1 cellular context compared by ENCODE assay signal in genomic region chr1:29186252-29186651, GRCh38.
TF ChIP-seq lines count a peak whose summit lies in the region.

No MANE protein-coding gene starts in this region.

TF ChIP-seq in IMR-90, 13 proteins besides CTCF, POLR2A, EP300 and RAD21:
- peak; percentile 77 for TF ChIP-seq CEBPB (IDR thresholded peaks at IDR 0.05; ENCODE audit: low read depth, low read length)
- TF ChIP-seq MXI1 (IDR thresholded peaks at IDR 0.05; ENCODE audit: borderline replicate concordance, low read depth, low read length) = no peak
